In the genomic region with DNA sequence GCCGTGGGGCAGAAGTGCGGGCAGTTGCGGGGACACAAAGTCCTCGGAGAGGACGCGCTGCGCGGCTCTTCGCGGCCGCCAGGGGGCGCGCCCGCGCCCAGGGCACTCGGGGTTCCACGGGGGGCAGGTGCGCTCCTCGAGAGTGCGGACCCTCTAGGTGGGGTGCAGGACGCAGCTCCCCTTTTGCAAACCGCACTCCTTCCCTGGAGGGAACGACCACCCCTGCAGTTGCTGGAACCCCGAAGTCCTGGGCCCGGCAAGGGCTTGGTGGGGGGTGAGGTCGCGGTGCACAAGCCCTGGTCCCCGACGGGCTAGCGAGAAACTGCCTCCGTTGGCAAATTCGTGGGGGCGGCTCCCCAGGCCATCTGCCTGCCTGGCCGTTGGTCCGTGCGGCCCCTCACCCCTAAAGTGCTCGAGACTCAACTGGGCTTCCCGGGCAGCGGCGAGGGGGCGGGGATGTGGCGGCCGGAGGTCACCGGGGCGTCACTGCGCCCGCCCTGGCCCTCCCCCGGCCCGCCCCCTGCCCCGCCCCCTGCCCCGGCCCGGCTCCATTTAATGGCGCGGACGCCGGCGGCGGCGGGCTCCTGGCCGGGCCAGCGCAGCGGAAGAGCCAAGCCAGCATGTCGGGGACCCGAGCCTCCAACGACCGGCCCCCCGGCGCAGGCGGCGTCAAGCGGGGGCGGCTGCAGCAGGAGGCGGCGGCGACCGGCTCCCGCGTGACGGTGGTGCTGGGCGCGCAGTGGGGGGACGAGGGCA, we compare ENCODE assay signal across 8 cellular contexts. TPM values are rescaled to one million over a fixed set of nuclear protein-coding genes. Genes with fewer than 3 reads are reported as not detected.
A peak's percentile ranks its signal among the peaks of the same experiment; 100 is the strongest.
DNase-seq lines count a peak whose midpoint lies in the region; ATAC-seq and TF ChIP-seq lines count a peak whose summit lies in the region.

A gene (plus strand): TSS at position 579 of the 756 bp plus-strand sequence. CDS start 42 bp downstream, at position 621.

- no TSS peak for BruUV-seq in Caco-2 (replicated peaks; lab: Mats Ljungman, UMichigan)

- H3K36me3 Mint-ChIP-seq in Caco-2 (ENCODE audit: insufficient read depth, unreplicated experiment) (no peaks in the 10 kb centered on the region), endothelial cell (ENCODE audit: low read depth, unreplicated experiment) (peaks cover 14% of the 10 kb centered on the region)
- no peaks in the 10 kb centered on the region for H3K36me3 Mint-ChIP-seq in activated CD8-positive, alpha-beta T cell treated with anti-CD3 and anti-CD28 coated beads for 36 hours (ENCODE audit: low read depth)

- H3K4me1 Mint-ChIP-seq in Caco-2 (ENCODE audit: low read depth, unreplicated experiment) (no peaks in the 10 kb centered on the region), endothelial cell (ENCODE audit: unreplicated experiment) (peaks cover 2% of the 10 kb centered on the region)
- H3K4me1 Mint-ChIP-seq in activated CD8-positive, alpha-beta T cell treated with anti-CD3 and anti-CD28 coated beads for 36 hours (ENCODE audit: low read depth), result no peaks in the 10 kb centered on the region

- H3K4me1 ChIP-seq in Caco-2 (peaks cover 12% of the 10 kb centered on the region), mucosa of descending colon (ENCODE audit: low read depth) (peaks cover 20% of the 10 kb centered on the region)

- ATAC-seq in GM21526 (IDR thresholded peaks at IDR 0.05; ENCODE audit: low FRiP score, unreplicated experiment) (peak; percentile 49), mucosa of descending colon (peak; percentile 84)
- ATAC-seq in activated CD8-positive, alpha-beta T cell treated with anti-CD3 and anti-CD28 coated beads for 36 hours, result peak; percentile 80

- POLR2A ChIA-PET in Caco-2 (lab: Charles Lee), result no interaction called here
- POLR2A ChIA-PET in activated CD8-positive, alpha-beta T cell treated with anti-CD3 and anti-CD28 coated beads for 36 hours (lab: Charles Lee), result interaction anchor here (1.9 to 2.4 kb wide), 2 partner anchors 28 to 29 kb away, joined by 4 to 13 read pairs; no protein-coding TSS in a partner anchor

- no peaks in the 10 kb centered on the region for H3K27me3 ChIP-seq in Caco-2 (replicated peaks; ENCODE audit: control insufficient read depth, insufficient read depth, low read length)

- H3K27me3 Mint-ChIP-seq in Caco-2 (ENCODE audit: insufficient read depth, unreplicated experiment) (peaks cover 3% of the 10 kb centered on the region), endothelial cell (ENCODE audit: unreplicated experiment) (peaks cover 25% of the 10 kb centered on the region)
- no peaks in the 10 kb centered on the region for H3K27me3 Mint-ChIP-seq in activated CD8-positive, alpha-beta T cell treated with anti-CD3 and anti-CD28 coated beads for 36 hours

- H3K9me3 Mint-ChIP-seq in Caco-2 (ENCODE audit: unreplicated experiment), result no peaks in the 10 kb centered on the region
- no peaks in the 10 kb centered on the region for H3K9me3 Mint-ChIP-seq in activated CD8-positive, alpha-beta T cell treated with anti-CD3 and anti-CD28 coated beads for 36 hours
- H3K9me3 Mint-ChIP-seq in endothelial cell (ENCODE audit: unreplicated experiment), result no peaks in the 10 kb centered on the region

- DNase-seq in Caco-2 (peak; percentile 73 to 76), NCI-H146 treated with DMSO at 0.1 percent for 48 hours (lab: John Stamatoyannopoulos, UW; ENCODE audit: unreplicated experiment) (peak; percentile 33), endothelial cell (ENCODE audit: low spot score) (peak; percentile 67), mucosa of descending colon (peak; percentile 79 to 85 (median 83)), cerebellar cortex (ENCODE audit: low spot score) (no peak)
- DNase-seq in activated CD8-positive, alpha-beta T cell treated with anti-CD3 and anti-CD28 coated beads for 36 hours, result peak; percentile 59
- peak; percentile 25 to 27 for DNase-seq in stimulated activated CD8-positive, alpha-beta memory T cell treated with anti-CD3 and anti-CD28 coated beads, Interleukin-7, amount 100 ng/mL, for 1 hour (ENCODE audit: low read depth in 2 of 2)

- H3K9me3 ChIP-seq in Caco-2 (no peaks in the 10 kb centered on the region), mucosa of descending colon (no peaks in the 10 kb centered on the region)

- TF ChIP-seq CTCF in Caco-2 (IDR thresholded peaks at IDR 0.05; ENCODE audit: insufficient read depth in 1 of 2, low read depth in 1 of 2, low read length in 1 of 2, severe bottlenecking in 1 of 2, unreplicated experiment in 1 of 2) (peak; percentile 85 to 96), endothelial cell (IDR thresholded peaks at IDR 0.05; ENCODE audit: unreplicated experiment) (peak; percentile 99), mucosa of descending colon (IDR thresholded peaks at IDR 0.05) (peak; percentile 98)
- peak; percentile 98 for TF ChIP-seq CTCF in activated CD8-positive, alpha-beta T cell treated with anti-CD3 and anti-CD28 coated beads for 36 hours (IDR thresholded peaks at IDR 0.05)

- H3K4me3 Mint-ChIP-seq in Caco-2 (ENCODE audit: unreplicated experiment) (peak within 1 kb of the TSS; percentile 54), endothelial cell (ENCODE audit: unreplicated experiment) (peak within 1 kb of the TSS; percentile 69)
- peak within 1 kb of the TSS; percentile 63 for H3K4me3 Mint-ChIP-seq in activated CD8-positive, alpha-beta T cell treated with anti-CD3 and anti-CD28 coated beads for 36 hours

- intact Hi-C loops in Caco-2 (cut with micrococcal nuclease; ENCODE audit: unreplicated experiment) (loop anchor here (1.0 kb wide), 1 partner anchor 25 kb away; no protein-coding TSS in a partner anchor), mucosa of descending colon (cut with DNase I, micrococcal nuclease) (no loop called here)
- intact Hi-C loops in activated CD8-positive, alpha-beta T cell treated with anti-CD3 and anti-CD28 coated beads for 36 hours (cut with micrococcal nuclease), result no loop called here

- H3K27ac Mint-ChIP-seq in Caco-2 (ENCODE audit: unreplicated experiment), result no peak within 1 kb of the TSS
- H3K27ac Mint-ChIP-seq in activated CD8-positive, alpha-beta T cell treated with anti-CD3 and anti-CD28 coated beads for 36 hours, result no peak within 1 kb of the TSS
- H3K27ac Mint-ChIP-seq in endothelial cell (ENCODE audit: unreplicated experiment), result no peak within 1 kb of the TSS

- H3K36me3 ChIP-seq in Caco-2 (ENCODE audit: control insufficient read depth, insufficient read depth, low read length) (no peaks in the 10 kb centered on the region), mucosa of descending colon (ENCODE audit: low read depth) (no peaks in the 10 kb centered on the region)

- H3K4me3 ChIP-seq in Caco-2 (ENCODE audit: low read depth, low read length), result peak within 1 kb of the TSS; percentile 75
- peak within 1 kb of the TSS; percentile 24 for H3K4me3 ChIP-seq in mucosa of descending colon

- CTCF ChIA-PET in Caco-2 (lab: Charles Lee), result interaction anchor here (1.2 to 1.6 kb wide), 2 partner anchors 29 to 46 kb away, joined by 3 to 5 read pairs; a partner anchor contains a TSS
- CTCF ChIA-PET in activated CD8-positive, alpha-beta T cell treated with anti-CD3 and anti-CD28 coated beads for 36 hours (lab: Charles Lee), result interaction anchor here (0.6 to 4.7 kb wide), 7 partner anchors 14 to 78 kb away, joined by 3 to 20 read pairs (median 4); a partner anchor contains a TSS

RNA-seq across cellular contexts. Expression of the gene that starts here (rescaled TPM):
- total RNA-seq in Caco-2 (2022) (1.6 and 3.2 TPM in 2 replicates), endothelial cell (ENCODE audit: unreplicated experiment) (6.1 TPM), mucosa of descending colon (1 to 10 TPM; 2.0 to 6.0 (median 4.2) TPM)
- total RNA-seq in activated CD8-positive, alpha-beta T cell treated with anti-CD3 and anti-CD28 coated beads for 36 hours, result 1 to 10 TPM; 2.7 to 3.0 TPM
